In genomic region chr11:24496728-24497396, GRCh38 we compare ENCODE assay signal across 9 cellular contexts. TPM values are rescaled to one million over a fixed set of nuclear protein-coding genes. Genes with fewer than 3 reads are reported as not detected.
DNase-seq lines count a peak whose midpoint lies in the region; ATAC-seq and TF ChIP-seq lines count a peak whose summit lies in the region.
"Had no signal": no experiment of that assay in that cellular context is flagged by ENCODE, and none has a peak within 500 bp of the region (broad histone marks: within the 10 kb centered on the region; RNA-seq: fewer than 3 reads in every experiment).

Gene LUZP2 (plus strand): TSS chr11:24497053.

- H3K27ac Mint-ChIP-seq in natural killer cell, result no peak within 1 kb of the TSS
- H3K27ac Mint-ChIP-seq in natural killer cell treated with Interleukin-12 subunit alpha and Interleukin-12 subunit beta and Interleukin-15 and Interleukin-18, amount 100 ng/mL, for 72 hours, result no peak within 1 kb of the TSS
- no peak within 1 kb of the TSS for H3K27ac Mint-ChIP-seq in activated naive CD4-positive, alpha-beta T cell treated with anti-CD3 and anti-CD28 coated beads for 36 hours
- H3K27ac Mint-ChIP-seq: T-helper 1 cell treated with Interleukin-12 subunit alpha and Interleukin-12 subunit beta and Interleukin-4 antibody, amounts not matched to agents 30 μg/mL and 1 μg/mL, for 36 hours had no signal

- H3K27me3 ChIP-seq in thyroid gland, result no peaks in the 10 kb centered on the region

- CTCF ChIA-PET in activated naive CD4-positive, alpha-beta T cell treated with anti-CD3 and anti-CD28 coated beads for 36 hours (lab: Charles Lee), result no interaction called here

- peaks cover 5 to 10% of the 10 kb centered on the region in 2 donors for H3K4me1 ChIP-seq in thyroid gland

- peak within 1 kb of the TSS; percentile 53 for H3K4me3 Mint-ChIP-seq in natural killer cell
- H3K4me3 Mint-ChIP-seq in natural killer cell treated with Interleukin-12 subunit alpha and Interleukin-12 subunit beta and Interleukin-15 and Interleukin-18, amount 100 ng/mL, for 72 hours, result no peak within 1 kb of the TSS
- H3K4me3 Mint-ChIP-seq in activated naive CD4-positive, alpha-beta T cell treated with anti-CD3 and anti-CD28 coated beads for 36 hours, result no peak within 1 kb of the TSS
- H3K4me3 Mint-ChIP-seq: T-helper 1 cell treated with Interleukin-12 subunit alpha and Interleukin-12 subunit beta and Interleukin-4 antibody, amounts not matched to agents 30 μg/mL and 1 μg/mL, for 36 hours had no signal

- TF ChIP-seq CTCF in natural killer cell (IDR thresholded peaks at IDR 0.05) (no peak), thyroid gland (IDR thresholded peaks at IDR 0.05) (no peak)

- TF ChIP-seq POLR2A in thyroid gland (IDR thresholded peaks at IDR 0.05), result no peak

- H3K27me3 Mint-ChIP-seq in natural killer cell (ENCODE audit: low read depth in 2 of 2), result peaks cover 37 to 44% of the 10 kb centered on the region in 2 donors
- H3K27me3 Mint-ChIP-seq in natural killer cell treated with Interleukin-12 subunit alpha and Interleukin-12 subunit beta and Interleukin-15 and Interleukin-18, amount 100 ng/mL, for 72 hours, result peaks cover 17 to 23% of the 10 kb centered on the region in 2 donors
- H3K27me3 Mint-ChIP-seq in activated naive CD4-positive, alpha-beta T cell treated with anti-CD3 and anti-CD28 coated beads for 36 hours (ENCODE audit: low read depth), result peaks cover 23% of the 10 kb centered on the region

- H3K9me3 ChIP-seq in thyroid gland, result no peaks in the 10 kb centered on the region

- H3K36me3 Mint-ChIP-seq in natural killer cell, result no peaks in the 10 kb centered on the region
- no peaks in the 10 kb centered on the region for H3K36me3 Mint-ChIP-seq in natural killer cell treated with Interleukin-12 subunit alpha and Interleukin-12 subunit beta and Interleukin-15 and Interleukin-18, amount 100 ng/mL, for 72 hours
- no peaks in the 10 kb centered on the region for H3K36me3 Mint-ChIP-seq in activated naive CD4-positive, alpha-beta T cell treated with anti-CD3 and anti-CD28 coated beads for 36 hours (ENCODE audit: low read depth)

- H3K27ac ChIP-seq in thyroid gland, result no peak within 1 kb of the TSS

- H3K36me3 ChIP-seq in thyroid gland, result no peaks in the 10 kb centered on the region

- 1 to 9% methylated on average over 11 to 16 of the region's 60 CpGs for WGBS in thyroid gland, 2 donors

- intact Hi-C loops in natural killer cell (cut with micrococcal nuclease) (no loop called here), thyroid gland (cut with DNase I) (no loop called here)
- intact Hi-C loops in activated naive CD4-positive, alpha-beta T cell treated with anti-CD3 and anti-CD28 coated beads for 36 hours (cut with micrococcal nuclease), result no loop called here

- ATAC-seq in natural killer cell, result no peak
- ATAC-seq in natural killer cell treated with Interleukin-12 subunit alpha and Interleukin-12 subunit beta and Interleukin-15 and Interleukin-18, amount 100 ng/mL, for 72 hours, result no peak

- peaks cover 0 to under 1% of the 10 kb centered on the region in 2 donors for H3K9me3 Mint-ChIP-seq in natural killer cell
- peaks cover 4% of the 10 kb centered on the region for H3K9me3 Mint-ChIP-seq in natural killer cell treated with Interleukin-12 subunit alpha and Interleukin-12 subunit beta and Interleukin-15 and Interleukin-18, amount 100 ng/mL, for 72 hours
- H3K9me3 Mint-ChIP-seq in activated naive CD4-positive, alpha-beta T cell treated with anti-CD3 and anti-CD28 coated beads for 36 hours, result no peaks in the 10 kb centered on the region
- H3K9me3 Mint-ChIP-seq: T-helper 1 cell treated with Interleukin-12 subunit alpha and Interleukin-12 subunit beta and Interleukin-4 antibody, amounts not matched to agents 30 μg/mL and 1 μg/mL, for 36 hours had no signal

- peak within 1 kb of the TSS in 1 of 3 donors; percentile 6 for H3K4me3 ChIP-seq in thyroid gland (replicated peaks in 1 of 3)

- DNase-seq in natural killer cell, result no peak
- no peak for DNase-seq in natural killer cell treated with Interleukin-12 subunit alpha and Interleukin-12 subunit beta and Interleukin-15 and Interleukin-18, amount 100 ng/mL, for 72 hours (ENCODE audit: low spot score)
- peak; percentile 1 for DNase-seq in cerebellum (ENCODE audit: low spot score)
- DNase-seq in kidney tubule cell (ENCODE audit: low spot score), result peak; percentile 67
- DNase-seq in thyroid gland, result peak; percentile 10 to 27
- no peak for DNase-seq in activated naive CD4-positive, alpha-beta T cell treated with anti-CD3 and anti-CD28 coated beads for 36 hours
- DNase-seq in activated CD4-positive, CD25-positive, alpha-beta regulatory T cell (lab: John Stamatoyannopoulos, UW), result no peak
- DNase-seq in LoVo (ENCODE audit: low spot score), result no peak

- H3K4me1 Mint-ChIP-seq in natural killer cell, result peaks cover 0 to 6% of the 10 kb centered on the region in 2 donors
- no peaks in the 10 kb centered on the region for H3K4me1 Mint-ChIP-seq in natural killer cell treated with Interleukin-12 subunit alpha and Interleukin-12 subunit beta and Interleukin-15 and Interleukin-18, amount 100 ng/mL, for 72 hours (ENCODE audit: low read depth in 2 of 2)
- H3K4me1 Mint-ChIP-seq in activated naive CD4-positive, alpha-beta T cell treated with anti-CD3 and anti-CD28 coated beads for 36 hours (ENCODE audit: low read depth), result no peaks in the 10 kb centered on the region

RNA-seq across cellular contexts. Expression of gene LUZP2, which starts in this region (rescaled TPM):
- total RNA-seq in natural killer cell (not detected), cerebellum (45.9 TPM), thyroid gland (not detected)
- total RNA-seq in natural killer cell treated with Interleukin-12 subunit alpha and Interleukin-12 subunit beta and Interleukin-15 and Interleukin-18, amount 100 ng/mL, for 72 hours, result not detected
- total RNA-seq in activated naive CD4-positive, alpha-beta T cell treated with anti-CD3 and anti-CD28 coated beads for 36 hours, result not detected

Comparison
In these comparisons a context has a peak if more than half of its experiments do, and no peak if none do; other contexts are left out.
1. RNA of gene LUZP2 (total RNA-seq): 45.9 TPM in cerebellum (single experiment); not detected in natural killer cell, not detected in natural killer cell treated with Interleukin-12 subunit alpha and Interleukin-12 subunit beta and Interleukin-15 and Interleukin-18, amount 100 ng/mL, for 72 hours, not detected in thyroid gland and not detected in activated naive CD4-positive, alpha-beta T cell treated with anti-CD3 and anti-CD28 coated beads for 36 hours; every median in the first group is over 10 times any median in the second.
2. Peak in DNase-seq in thyroid gland; RNA of the gene not detected or under 1 TPM.
3. DNase-seq: peak in cerebellum (single experiment) and kidney tubule cell (single experiment); none in natural killer cell (single experiment), natural killer cell treated with Interleukin-12 subunit alpha and Interleukin-12 subunit beta and Interleukin-15 and Interleukin-18, amount 100 ng/mL, for 72 hours (single experiment), activated naive CD4-positive, alpha-beta T cell treated with anti-CD3 and anti-CD28 coated beads for 36 hours (single experiment), activated CD4-positive, CD25-positive, alpha-beta regulatory T cell (0 of 4) and LoVo (single experiment).